10 cellular contexts compared by ENCODE assay signal in the genomic region with DNA sequence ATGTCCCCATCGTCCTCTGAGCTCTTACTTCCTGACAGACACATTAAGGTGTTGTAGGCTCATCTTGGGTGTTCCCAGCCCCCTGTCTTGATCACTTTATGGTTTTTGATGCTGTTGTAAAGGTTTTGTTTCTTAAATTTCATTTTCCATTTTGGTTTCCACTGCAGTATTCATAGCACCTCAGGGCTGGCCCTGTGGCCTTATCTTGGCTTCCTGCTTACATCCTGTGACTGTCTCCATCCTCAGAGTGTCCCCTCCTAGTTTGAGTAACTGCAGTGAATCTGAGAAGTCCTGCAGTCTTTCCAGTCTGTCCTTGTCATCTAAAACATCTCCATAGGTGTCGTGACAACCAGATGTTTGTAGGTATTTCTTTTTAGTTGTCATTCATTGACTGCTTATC. TPM values are rescaled to one million over a fixed set of nuclear protein-coding genes. Genes with fewer than 3 reads are reported as not detected.
DNase-seq lines count a peak whose midpoint lies in the region; ATAC-seq and TF ChIP-seq lines count a peak whose summit lies in the region.
"Had no signal": no experiment of that assay in that cellular context is flagged by ENCODE, and none has a peak within 500 bp of the region (broad histone marks: within the 10 kb centered on the region; RNA-seq: fewer than 3 reads in every experiment).

No MANE protein-coding gene starts in this region.

- TF ChIP-seq CTCF in GM13976 (IDR thresholded peaks at IDR 0.05; ENCODE audit: borderline replicate concordance, control extremely low read depth, extremely low read depth, insufficient read depth, missing control alignments) (no peak), glutamatergic neuron (IDR thresholded peaks at IDR 0.05; ENCODE audit: partially characterized antibody, unreplicated experiment) (no peak), osteocyte (IDR thresholded peaks at IDR 0.05) (no peak), esophagus muscularis mucosa (IDR thresholded peaks at IDR 0.05) (no peak), brain microvascular endothelial cell (IDR thresholded peaks at IDR 0.05; ENCODE audit: low read depth, low read length, missing control alignments) (no peak), esophagus squamous epithelium (IDR thresholded peaks at IDR 0.05) (no peak)

- intact Hi-C loops in esophagus muscularis mucosa (cut with DNase I) (no loop called here), esophagus squamous epithelium (cut with DNase I) (no loop called here)

- peaks cover 3% of the 10 kb centered on the region for H3K9me3 Mint-ChIP-seq in glutamatergic neuron (ENCODE audit: unreplicated experiment)
- H3K9me3 Mint-ChIP-seq in osteocyte (ENCODE audit: unreplicated experiment) = no peaks in the 10 kb centered on the region

- H3K27ac ChIP-seq in esophagus muscularis mucosa (replicated peaks in 1 of 4) (no peak overlapping the region), brain microvascular endothelial cell (no peak overlapping the region), esophagus squamous epithelium (no peak overlapping the region)
- H3K27ac ChIP-seq: SJSA1 had no signal

- in situ Hi-C loops in GM13976 (cut with MboI; ENCODE audit: low sequenced_read_pairs, unreplicated experiment) (no loop called here), brain microvascular endothelial cell (cut with HindIII; ENCODE audit: low pct_ligation_motif_present, low sequenced_read_pairs) (no loop called here)

- H3K27me3 Mint-ChIP-seq in glutamatergic neuron (ENCODE audit: unreplicated experiment) (peaks cover 3% of the 10 kb centered on the region), osteocyte (ENCODE audit: unreplicated experiment) (no peaks in the 10 kb centered on the region)

- no peaks in the 10 kb centered on the region for H3K36me3 ChIP-seq in esophagus muscularis mucosa
- no peaks in the 10 kb centered on the region for H3K36me3 ChIP-seq in brain microvascular endothelial cell (replicated peaks)
- H3K36me3 ChIP-seq in esophagus squamous epithelium = no peaks in the 10 kb centered on the region
- H3K36me3 ChIP-seq: SJSA1 had no signal

- ATAC-seq in GM21390 (IDR thresholded peaks at IDR 0.05; ENCODE audit: unreplicated experiment) = peak; percentile 65

- peaks cover 36% of the 10 kb centered on the region for H3K4me1 Mint-ChIP-seq in glutamatergic neuron (ENCODE audit: low read depth, unreplicated experiment)
- peaks cover 44% of the 10 kb centered on the region for H3K4me1 Mint-ChIP-seq in osteocyte (ENCODE audit: unreplicated experiment)

- H3K9me3 ChIP-seq in esophagus muscularis mucosa (no peaks in the 10 kb centered on the region), esophagus squamous epithelium (no peaks in the 10 kb centered on the region)
- H3K9me3 ChIP-seq: SJSA1 had no signal

- H3K4me3 Mint-ChIP-seq in glutamatergic neuron (ENCODE audit: unreplicated experiment) (no peak overlapping the region), osteocyte (ENCODE audit: unreplicated experiment) (no peak overlapping the region)

- DNase-seq in GM13976 (ENCODE audit: low spot score) = peak; percentile 60
- peak; percentile 76 for DNase-seq in KG1 (lab: John Stamatoyannopoulos, UW)
- no peak for DNase-seq in glutamatergic neuron
- no peak for DNase-seq in osteocyte (ENCODE audit: extremely low spot score, unreplicated experiment)
- DNase-seq in esophagus muscularis mucosa (ENCODE audit: extremely low spot score) = no peak
- no peak for DNase-seq in brain microvascular endothelial cell
- no peak for DNase-seq in esophagus squamous epithelium (lab: John Stamatoyannopoulos, UW)
- DNase-seq: IMR-90 had no signal

- no peaks in the 10 kb centered on the region for H3K36me3 Mint-ChIP-seq in glutamatergic neuron (ENCODE audit: unreplicated experiment)
- H3K36me3 Mint-ChIP-seq in osteocyte (ENCODE audit: unreplicated experiment) = no peaks in the 10 kb centered on the region

- peaks cover 42 to 54% (median 43%) of the 10 kb centered on the region in 4 donors for H3K4me1 ChIP-seq in esophagus muscularis mucosa
- H3K4me1 ChIP-seq in esophagus squamous epithelium = peaks cover 0 to 58% (median 10%) of the 10 kb centered on the region in 3 donors

- WGBS in esophagus muscularis mucosa = 90% methylated on average over 2 of the region's 2 CpGs
- 71 to 79% methylated on average over 2 of the region's 2 CpGs for WGBS in esophagus squamous epithelium, 2 donors

- TF ChIP-seq POLR2A in esophagus muscularis mucosa (IDR thresholded peaks at IDR 0.05; ENCODE audit: low read depth) (no peak), esophagus squamous epithelium (IDR thresholded peaks at IDR 0.05) (no peak)

- no peak for TF ChIP-seq EP300 in esophagus muscularis mucosa (IDR thresholded peaks at IDR 0.05)

- H3K27ac Mint-ChIP-seq in glutamatergic neuron (ENCODE audit: unreplicated experiment) (peak overlapping the region; percentile 39), osteocyte (ENCODE audit: unreplicated experiment) (no peak overlapping the region)

- H3K4me3 ChIP-seq in esophagus muscularis mucosa (no peak overlapping the region), brain microvascular endothelial cell (ENCODE audit: low read depth, low read length) (no peak overlapping the region), esophagus squamous epithelium (no peak overlapping the region)
- H3K4me3 ChIP-seq: SJSA1 had no signal

- H3K27me3 ChIP-seq in esophagus muscularis mucosa (no peaks in the 10 kb centered on the region), brain microvascular endothelial cell (replicated peaks) (no peaks in the 10 kb centered on the region), esophagus squamous epithelium (no peaks in the 10 kb centered on the region)

RNA-seq across cellular contexts. Expression of a gene that starts 50.9 kb away (rescaled TPM):
- total RNA-seq in glutamatergic neuron (ENCODE audit: unreplicated experiment) = 83.8 TPM
- 12.2 and 12.5 TPM in 2 replicates for total RNA-seq in osteocyte
- 10 to 100 TPM in 1 of 4 donors, 1 to 10 TPM in 3; 5.8 to 10.4 (median 8.1) TPM for total RNA-seq in esophagus muscularis mucosa
- 10 to 100 TPM; 13.3 to 19.6 (median 16.3) TPM for total RNA-seq in esophagus squamous epithelium

Comparison
In these comparisons a context has a peak if more than half of its experiments do, and no peak if none do; other contexts are left out.
1. DNase-seq: peak in GM13976 (single experiment) and KG1 (single experiment); none in glutamatergic neuron (single experiment), osteocyte (single experiment), esophagus muscularis mucosa (single experiment), brain microvascular endothelial cell (single experiment) and esophagus squamous epithelium (single experiment).